8 cellular contexts compared by ENCODE assay signal in genomic region chr9:137672907-137673791, GRCh38. TPM values are rescaled to one million over a fixed set of nuclear protein-coding genes. Genes with fewer than 3 reads are reported as not detected.
DNase-seq lines count a peak whose midpoint lies in the region; ATAC-seq and TF ChIP-seq lines count a peak whose summit lies in the region.

No MANE protein-coding gene starts in this region.

- H3K27me3 Mint-ChIP-seq in neural crest cell (ENCODE audit: low read depth), result no peaks in the 10 kb centered on the region

- peaks cover 13% of the 10 kb centered on the region; the same call in 1 of the 2 replicates for H3K4me1 ChIP-seq in BE2C

- peaks cover 57% of the 10 kb centered on the region for H3K4me1 Mint-ChIP-seq in neural crest cell

- peak; percentile 92 for TF ChIP-seq CTCF in BE2C (IDR thresholded peaks at IDR 0.05; ENCODE audit: low read depth, low read length)
- TF ChIP-seq CTCF in fibroblast of mammary gland (conservative IDR thresholded peaks at IDR 0.05; ENCODE audit: control insufficient read depth, insufficient read depth, low read depth, low read length), result peak; percentile 95
- peak; percentile 87 for TF ChIP-seq CTCF in neural crest cell (conservative IDR thresholded peaks at IDR 0.05)

- H3K9me3 ChIP-seq in BE2C, result no peaks in the 10 kb centered on the region

- ATAC-seq in GM18508 (IDR thresholded peaks at IDR 0.05; ENCODE audit: insufficient read depth, unreplicated experiment), result peak; percentile 45
- ATAC-seq in HG03139 (IDR thresholded peaks at IDR 0.05; ENCODE audit: unreplicated experiment), result peak; percentile 70
- no peak for ATAC-seq in GM18519 (IDR thresholded peaks at IDR 0.05; ENCODE audit: low FRiP score, unreplicated experiment)

- no peaks in the 10 kb centered on the region for H3K27me3 ChIP-seq in BE2C

- peak; percentile 56 for DNase-seq in BE2C
- peak; percentile 70 for DNase-seq in NCI-H2227 treated with DMSO at 0.1 percent for 48 hours (lab: John Stamatoyannopoulos, UW)
- peak; percentile 20 to 31 for DNase-seq in activated CD4-positive, alpha-beta T cell treated with anti-CD3 and anti-CD28 coated beads, Interleukin-2, amount 50 U/mL, for 48 hours
- DNase-seq in fibroblast of mammary gland (ENCODE audit: low read depth), result peak; percentile 83
- DNase-seq in neural crest cell (ENCODE audit: low read depth, low spot score), result no peak

- H3K27ac Mint-ChIP-seq in neural crest cell (ENCODE audit: unreplicated experiment), result no peak overlapping the region

- peaks cover 21% of the 10 kb centered on the region for H3K36me3 Mint-ChIP-seq in neural crest cell (ENCODE audit: low read depth)

- H3K9me3 Mint-ChIP-seq in neural crest cell, result no peaks in the 10 kb centered on the region

- H3K36me3 ChIP-seq in BE2C, result no peaks in the 10 kb centered on the region

- H3K4me3 Mint-ChIP-seq in neural crest cell, result no peak overlapping the region

- H3K4me3 ChIP-seq in BE2C (ENCODE audit: low read depth, low read length), result no peak overlapping the region
- H3K4me3 ChIP-seq in fibroblast of mammary gland (ENCODE audit: control insufficient read depth, low read depth, low read length), result no peak overlapping the region

RNA-seq across cellular contexts. Expression of gene EHMT1, which starts 54.3 kb away (rescaled TPM):
- 130 TPM for polyA plus RNA-seq in BE2C (2012; ENCODE audit: insufficient read depth, insufficient read length, low read depth)
- 163 and 167 TPM in 2 replicates for total RNA-seq in neural crest cell
